Comparison of ENCODE assay signal across 8 cellular contexts in genomic region chr6:44073612-44074382, GRCh38. TPM values are rescaled to one million over a fixed set of nuclear protein-coding genes. Genes with fewer than 3 reads are reported as not detected.
A peak's percentile ranks its signal among the peaks of the same experiment; 100 is the strongest.
DNase-seq lines count a peak whose midpoint lies in the region; ATAC-seq and TF ChIP-seq lines count a peak whose summit lies in the region.

No MANE protein-coding gene starts in this region.

- H3K9me3 Mint-ChIP-seq in activated T-helper 1 cell treated with anti-CD3 and anti-CD28 coated beads, Interleukin-12 subunit alpha, Interleukin-12 subunit beta, Interleukin-2, Interleukin-4 antibody, amounts not matched to agents 30 ng/mL and 10 ng/mL and 1 ng/mL, durations not matched to agents 14 hours and 24 hours and 36 hours, result no peaks in the 10 kb centered on the region

- peaks cover 31% of the 10 kb centered on the region for H3K4me1 Mint-ChIP-seq in activated T-helper 1 cell treated with anti-CD3 and anti-CD28 coated beads, Interleukin-12 subunit alpha, Interleukin-12 subunit beta, Interleukin-2, Interleukin-4 antibody, amounts not matched to agents 30 ng/mL and 10 ng/mL and 1 ng/mL, durations not matched to agents 14 hours and 24 hours and 36 hours (ENCODE audit: low read depth)

- H3K4me3 Mint-ChIP-seq in activated T-helper 1 cell treated with anti-CD3 and anti-CD28 coated beads, Interleukin-12 subunit alpha, Interleukin-12 subunit beta, Interleukin-2, Interleukin-4 antibody, amounts not matched to agents 30 ng/mL and 10 ng/mL and 1 ng/mL, durations not matched to agents 14 hours and 24 hours and 36 hours, result peak overlapping the region; percentile 77

- no peaks in the 10 kb centered on the region for H3K9me3 ChIP-seq in iPS-15b (ENCODE audit: control insufficient read depth, insufficient read depth, low read length)
- H3K9me3 ChIP-seq in stomach, result no peaks in the 10 kb centered on the region

- peak; percentile 1 for ATAC-seq in HG03103 (IDR thresholded peaks at IDR 0.05; ENCODE audit: low read depth, unreplicated experiment)

- H3K27ac Mint-ChIP-seq in activated T-helper 1 cell treated with anti-CD3 and anti-CD28 coated beads, Interleukin-12 subunit alpha, Interleukin-12 subunit beta, Interleukin-2, Interleukin-4 antibody, amounts not matched to agents 30 ng/mL and 10 ng/mL and 1 ng/mL, durations not matched to agents 14 hours and 24 hours and 36 hours, result peak overlapping the region; percentile 30

- intact Hi-C loops in activated T-helper 1 cell treated with anti-CD3 and anti-CD28 coated beads, Interleukin-12 subunit alpha, Interleukin-12 subunit beta, Interleukin-2, Interleukin-4 antibody, amounts not matched to agents 30 ng/mL and 10 ng/mL and 1 ng/mL, durations not matched to agents 14 hours and 24 hours and 36 hours (cut with micrococcal nuclease), result loop anchor here (1.0 to 10.0 kb wide), 10 partner anchors 9 to 619 kb away; partner anchors contain the start of genes DLK2, GTPBP2, MAD2L1BP and MRPL14
- intact Hi-C loops in stomach (cut with DNase I; ENCODE audit: low total_unique reads), result no loop called here

- 24 to 34% (median 30%) methylated on average over 18 to 24 of the region's 24 CpGs for WGBS in stomach, 5 donors

- peak; percentile 46 for DNase-seq in EL
- no peak for DNase-seq in activated T-helper 1 cell treated with anti-CD3 and anti-CD28 coated beads, Interleukin-12 subunit alpha, Interleukin-12 subunit beta, Interleukin-2, Interleukin-4 antibody, amounts not matched to agents 30 ng/mL and 10 ng/mL and 1 ng/mL, durations not matched to agents 14 hours and 24 hours and 36 hours (ENCODE audit: low spot score)
- DNase-seq in stomach, result no peak
- DNase-seq in OCI-M1 (lab: John Stamatoyannopoulos, UW), result no peak
- DNase-seq in NAMALWA (ENCODE audit: low spot score), result no peak
- DNase-seq in kidney tubule cell (ENCODE audit: low spot score), result no peak

- peaks cover 17% of the 10 kb centered on the region for H3K4me1 ChIP-seq in iPS-15b (ENCODE audit: control insufficient read depth, insufficient read depth, low read length)
- peaks cover 29 to 50% (median 39%) of the 10 kb centered on the region in 4 donors for H3K4me1 ChIP-seq in stomach

- no peaks in the 10 kb centered on the region for H3K36me3 ChIP-seq in iPS-15b (ENCODE audit: control insufficient read depth, insufficient read depth, low read length)
- no peaks in the 10 kb centered on the region for H3K36me3 ChIP-seq in stomach

- no peak for TF ChIP-seq CTCF in stomach (IDR thresholded peaks at IDR 0.05)

- peaks cover 2% of the 10 kb centered on the region for H3K36me3 Mint-ChIP-seq in activated T-helper 1 cell treated with anti-CD3 and anti-CD28 coated beads, Interleukin-12 subunit alpha, Interleukin-12 subunit beta, Interleukin-2, Interleukin-4 antibody, amounts not matched to agents 30 ng/mL and 10 ng/mL and 1 ng/mL, durations not matched to agents 14 hours and 24 hours and 36 hours (ENCODE audit: low read depth)

- H3K27me3 Mint-ChIP-seq in activated T-helper 1 cell treated with anti-CD3 and anti-CD28 coated beads, Interleukin-12 subunit alpha, Interleukin-12 subunit beta, Interleukin-2, Interleukin-4 antibody, amounts not matched to agents 30 ng/mL and 10 ng/mL and 1 ng/mL, durations not matched to agents 14 hours and 24 hours and 36 hours (ENCODE audit: insufficient read depth), result peaks cover 14% of the 10 kb centered on the region

- TF ChIP-seq POLR2A in stomach (IDR thresholded peaks at IDR 0.05), result no peak

- H3K27ac ChIP-seq in stomach, result peak overlapping the region; percentile 29 to 82 (median 73)

- H3K9ac ChIP-seq in iPS-15b (ENCODE audit: low read depth, low read length), result no peak overlapping the region

- H3K27me3 ChIP-seq in iPS-15b (ENCODE audit: control insufficient read depth, insufficient read depth, low read length), result peaks cover 8% of the 10 kb centered on the region
- peaks cover 0 to 27% (median 0%) of the 10 kb centered on the region in 3 donors for H3K27me3 ChIP-seq in stomach

- H3K4me3 ChIP-seq in iPS-15b (ENCODE audit: low read depth, low read length), result peak overlapping the region; percentile 68
- H3K4me3 ChIP-seq in stomach, result peak overlapping the region; percentile 47 to 57 (median 54)

- no peak for TF ChIP-seq EP300 in stomach (IDR thresholded peaks at IDR 0.05)

RNA-seq across cellular contexts. Expression of gene MRPL14, which starts 53.5 kb away (rescaled TPM):
- total RNA-seq in activated T-helper 1 cell treated with anti-CD3 and anti-CD28 coated beads, Interleukin-12 subunit alpha, Interleukin-12 subunit beta, Interleukin-2, Interleukin-4 antibody, amounts not matched to agents 30 ng/mL and 10 ng/mL and 1 ng/mL, durations not matched to agents 14 hours and 24 hours and 36 hours, result 62.6 and 68.6 TPM in 2 replicates
- total RNA-seq in stomach, result 10 to 100 TPM; 17.0 to 59.1 (median 37.3) TPM
- 10 to 100 TPM; 61.1 to 82.3 (median 78.7) TPM for polyA plus RNA-seq in stomach

RNA-seq across cellular contexts. Expression of gene TMEM63B, which starts 53.6 kb away (rescaled TPM):
- 17.0 and 20.7 TPM in 2 replicates for total RNA-seq in activated T-helper 1 cell treated with anti-CD3 and anti-CD28 coated beads, Interleukin-12 subunit alpha, Interleukin-12 subunit beta, Interleukin-2, Interleukin-4 antibody, amounts not matched to agents 30 ng/mL and 10 ng/mL and 1 ng/mL, durations not matched to agents 14 hours and 24 hours and 36 hours
- 10 to 100 TPM; 20.7 to 90.6 (median 57.8) TPM for total RNA-seq in stomach
- 10 to 100 TPM in 2 of 3 donors, 1 to 10 TPM in 1; 5.5 to 16.8 (median 14.8) TPM for polyA plus RNA-seq in stomach
